31 cellular contexts compared by ENCODE assay signal in genomic region chr11:113998574-113998973, GRCh38. TPM values are rescaled to one million over a fixed set of nuclear protein-coding genes. Genes with fewer than 3 reads are reported as not detected.
"Had no signal": no experiment of that assay in that cellular context is flagged by ENCODE, and none has a peak within 500 bp of the region (broad histone marks: within the 10 kb centered on the region; RNA-seq: fewer than 3 reads in every experiment).

No MANE protein-coding gene starts in this region.

- H3K79me2 ChIP-seq: hepatocyte had no signal

- H3K27me3 ChIP-seq: right atrium auricular region, right lobe of liver, upper lobe of right lung had no signal

- H3K36me3 ChIP-seq: heart right ventricle, left ventricle myocardium inferior, pancreas, right atrium auricular region, right lobe of liver, suprapubic skin, thoracic aorta, tibial artery, upper lobe of right lung had no signal

- H3K4me2 ChIP-seq: hepatocyte, smooth muscle cell had no signal

- H3K36me3 Mint-ChIP-seq: naive thymus-derived CD4-positive, alpha-beta T cell; natural killer cell treated with Interleukin-12 subunit alpha and Interleukin-12 subunit beta and Interleukin-15 and Interleukin-18, amount 100 ng/mL, for 72 hours; stimulated activated naive B cell treated with anti-CD40 and anti-IgM and Interleukin-4, amounts not matched to agents 10 μg/mL and 1 μg/mL and 100 μg/mL, for 72 hours had no signal

- H3K4me3 Mint-ChIP-seq: naive thymus-derived CD4-positive, alpha-beta T cell; natural killer cell treated with Interleukin-12 subunit alpha and Interleukin-12 subunit beta and Interleukin-15 and Interleukin-18, amount 100 ng/mL, for 72 hours; stimulated activated naive B cell treated with anti-CD40 and anti-IgM and Interleukin-4, amounts not matched to agents 10 μg/mL and 1 μg/mL and 100 μg/mL, for 72 hours; stimulated activated naive CD8-positive, alpha-beta T cell treated with anti-CD3 and anti-CD28 coated beads, Interleukin-15, Interleukin-2, amounts not matched to agents 100 ng/mL and 50 ng/mL, for 24 hours had no signal

- ATAC-seq: heart right ventricle; mucosa of descending colon; naive thymus-derived CD4-positive, alpha-beta T cell; natural killer cell treated with Interleukin-12 subunit alpha and Interleukin-12 subunit beta and Interleukin-15 and Interleukin-18, amount 100 ng/mL, for 72 hours; pancreas; right lobe of liver; stimulated activated naive B cell treated with anti-CD40 and anti-IgM and Interleukin-4, amounts not matched to agents 10 μg/mL and 1 μg/mL and 100 μg/mL, for 72 hours; upper lobe of right lung had no signal

- H2AFZ ChIP-seq: hepatocyte had no signal

- DNase-seq: heart right ventricle; islet precursor cell; left ventricle myocardium inferior; midbrain; mucosa of descending colon; naive thymus-derived CD4-positive, alpha-beta T cell; nucleus accumbens; pancreas; right lobe of liver; stimulated activated CD4-positive, alpha-beta T cell treated with anti-CD3 and anti-CD28 coated beads, Interleukin-12 subunit alpha, Interleukin-12 subunit beta, amount 100 ng/mL, for 4 hours; stimulated activated CD4-positive, alpha-beta T cell treated with anti-CD3 and anti-CD28 coated beads, Interleukin-15, amount 100 ng/mL, for 24 hours; stimulated activated CD4-positive, alpha-beta T cell treated with anti-CD3 and anti-CD28 coated beads, Interleukin-2, amount 100 ng/mL, for 24 hours; stimulated activated CD4-positive, alpha-beta T cell treated with anti-CD3 and anti-CD28 coated beads, Interleukin-4, amount 100 ng/mL, for 1 hour; stimulated activated naive B cell treated with anti-CD40 and anti-IgM and Interleukin-4, amounts not matched to agents 10 μg/mL and 1 μg/mL and 100 μg/mL, for 72 hours; tibial artery; trophoblast cell; upper lobe of right lung had no signal

- H3K9me3 Mint-ChIP-seq: naive thymus-derived CD4-positive, alpha-beta T cell; natural killer cell treated with Interleukin-12 subunit alpha and Interleukin-12 subunit beta and Interleukin-15 and Interleukin-18, amount 100 ng/mL, for 72 hours; stimulated activated naive B cell treated with anti-CD40 and anti-IgM and Interleukin-4, amounts not matched to agents 10 μg/mL and 1 μg/mL and 100 μg/mL, for 72 hours; stimulated activated naive CD8-positive, alpha-beta T cell treated with anti-CD3 and anti-CD28 coated beads, Interleukin-15, Interleukin-2, amounts not matched to agents 100 ng/mL and 50 ng/mL, for 24 hours had no signal

- H3K27ac Mint-ChIP-seq: naive thymus-derived CD4-positive, alpha-beta T cell; natural killer cell treated with Interleukin-12 subunit alpha and Interleukin-12 subunit beta and Interleukin-15 and Interleukin-18, amount 100 ng/mL, for 72 hours; stimulated activated naive B cell treated with anti-CD40 and anti-IgM and Interleukin-4, amounts not matched to agents 10 μg/mL and 1 μg/mL and 100 μg/mL, for 72 hours; stimulated activated naive CD8-positive, alpha-beta T cell treated with anti-CD3 and anti-CD28 coated beads, Interleukin-15, Interleukin-2, amounts not matched to agents 100 ng/mL and 50 ng/mL, for 24 hours had no signal

- H3K4me1 ChIP-seq: heart right ventricle, left ventricle myocardium inferior, pancreas, right atrium auricular region, right lobe of liver, suprapubic skin, tibial artery, upper lobe of right lung had no signal

- H3K27ac ChIP-seq: heart right ventricle, hepatocyte, left ventricle myocardium inferior, pancreas, right atrium auricular region, right lobe of liver, suprapubic skin, thoracic aorta, tibial artery, upper lobe of right lung had no signal

- H3K4me3 ChIP-seq: heart right ventricle, hepatocyte, left ventricle myocardium inferior, lung, mucosa of descending colon, pancreas, right atrium auricular region, right lobe of liver, smooth muscle cell, suprapubic skin, thoracic aorta, tibial artery, upper lobe of right lung had no signal

- H3K9me3 ChIP-seq: heart right ventricle, left ventricle myocardium inferior, mucosa of descending colon, pancreas, right atrium auricular region, right lobe of liver, suprapubic skin, thoracic aorta, tibial artery, upper lobe of right lung had no signal

RNA-seq across cellular contexts. Expression of gene HTR3A, which starts 23.7 kb away (rescaled TPM):
- total RNA-seq: hepatocyte; left ventricle myocardium inferior; mesenteric fat pad; myocyte; naive thymus-derived CD4-positive, alpha-beta T cell; natural killer cell treated with Interleukin-12 subunit alpha and Interleukin-12 subunit beta and Interleukin-15 and Interleukin-18, amount 100 ng/mL, for 72 hours; osteoblast; pulmonary artery endothelial cell; skeletal muscle tissue; smooth muscle cell; subcutaneous adipose tissue; thoracic aorta; upper lobe of right lung had no signal
- polyA plus RNA-seq: hepatocyte; naive thymus-derived CD4-positive, alpha-beta T cell; smooth muscle cell had no signal
